Comparison of ENCODE assay signal across 20 cellular contexts in genomic region chr4:3489451-3489962, GRCh38. TPM values are rescaled to one million over a fixed set of nuclear protein-coding genes. Genes with fewer than 3 reads are reported as not detected.
A peak's percentile ranks its signal among the peaks of the same experiment; 100 is the strongest.
DNase-seq lines count a peak whose midpoint lies in the region; ATAC-seq and TF ChIP-seq lines count a peak whose summit lies in the region.
"Had no signal": no experiment of that assay in that cellular context is flagged by ENCODE, and none has a peak within 500 bp of the region (broad histone marks: within the 10 kb centered on the region; RNA-seq: fewer than 3 reads in every experiment).

No MANE protein-coding gene starts in this region.

- peaks cover 7% of the 10 kb centered on the region for H3K4me1 ChIP-seq in prostate gland (replicated peaks)

- H3K27ac Mint-ChIP-seq in activated naive CD8-positive, alpha-beta T cell treated with anti-CD3 and anti-CD28 coated beads, Interleukin-2, amount 50 U/mL, for 24 hours = no peak overlapping the region
- no peak overlapping the region for H3K27ac Mint-ChIP-seq in stimulated activated naive CD8-positive, alpha-beta T cell treated with anti-CD3 and anti-CD28 coated beads, Interleukin-15, amount 100 ng/mL, for 72 hours
- H3K27ac Mint-ChIP-seq: stimulated activated naive CD8-positive, alpha-beta T cell treated with anti-CD3 and anti-CD28 coated beads, Interleukin-15, Interleukin-2, amounts not matched to agents 100 ng/mL and 50 ng/mL, for 24 hours had no signal

- no peaks in the 10 kb centered on the region for H3K9me3 Mint-ChIP-seq in activated naive CD8-positive, alpha-beta T cell treated with anti-CD3 and anti-CD28 coated beads, Interleukin-2, amount 50 U/mL, for 24 hours
- no peaks in the 10 kb centered on the region for H3K9me3 Mint-ChIP-seq in stimulated activated naive CD8-positive, alpha-beta T cell treated with anti-CD3 and anti-CD28 coated beads, Interleukin-15, amount 100 ng/mL, for 72 hours
- H3K9me3 Mint-ChIP-seq: activated naive CD4-positive, alpha-beta T cell treated with anti-CD3 and anti-CD28 coated beads, Interleukin-2, amount 50 U/mL, for 24 hours; naive B cell; stimulated activated naive CD8-positive, alpha-beta T cell treated with anti-CD3 and anti-CD28 coated beads, Interleukin-15, Interleukin-2, amounts not matched to agents 100 ng/mL and 50 ng/mL, for 24 hours had no signal

- no peaks in the 10 kb centered on the region for H3K36me3 ChIP-seq in prostate gland

- peaks cover 30% of the 10 kb centered on the region for H3K27me3 Mint-ChIP-seq in activated naive CD8-positive, alpha-beta T cell treated with anti-CD3 and anti-CD28 coated beads, Interleukin-2, amount 50 U/mL, for 24 hours
- H3K27me3 Mint-ChIP-seq in stimulated activated naive CD8-positive, alpha-beta T cell treated with anti-CD3 and anti-CD28 coated beads, Interleukin-15, amount 100 ng/mL, for 72 hours = peaks cover 83% of the 10 kb centered on the region

- no peaks in the 10 kb centered on the region for H3K4me1 Mint-ChIP-seq in activated naive CD8-positive, alpha-beta T cell treated with anti-CD3 and anti-CD28 coated beads, Interleukin-2, amount 50 U/mL, for 24 hours
- H3K4me1 Mint-ChIP-seq in stimulated activated naive CD8-positive, alpha-beta T cell treated with anti-CD3 and anti-CD28 coated beads, Interleukin-15, amount 100 ng/mL, for 72 hours = peaks cover 28% of the 10 kb centered on the region
- H3K4me1 Mint-ChIP-seq: activated naive CD4-positive, alpha-beta T cell treated with anti-CD3 and anti-CD28 coated beads, Interleukin-2, amount 50 U/mL, for 24 hours had no signal

- no peaks in the 10 kb centered on the region for H3K36me3 Mint-ChIP-seq in activated naive CD8-positive, alpha-beta T cell treated with anti-CD3 and anti-CD28 coated beads, Interleukin-2, amount 50 U/mL, for 24 hours (ENCODE audit: low read depth)
- H3K36me3 Mint-ChIP-seq: activated naive CD4-positive, alpha-beta T cell treated with anti-CD3 and anti-CD28 coated beads, Interleukin-2, amount 50 U/mL, for 24 hours had no signal

- DNase-seq in Right ventricle myocardium inferior (ENCODE audit: missing footprints) (peak; percentile 59), Right ventricle myocardium superior (no peak), NAMALWA (ENCODE audit: low spot score) (peak; percentile 48), SHP77 treated with DMSO at 0.1 percent for 48 hours (lab: John Stamatoyannopoulos, UW) (no peak), prostate gland (ENCODE audit: low spot score) (no peak)
- DNase-seq in activated naive CD8-positive, alpha-beta T cell treated with anti-CD3 and anti-CD28 coated beads, Interleukin-2, amount 50 U/mL, for 24 hours = peak; percentile 31
- peak in 1 of 2 donors; percentile 41 for DNase-seq in stimulated activated naive CD8-positive, alpha-beta T cell treated with anti-CD3 and anti-CD28 coated beads, Interleukin-15, amount 100 ng/mL, for 72 hours
- no peak for DNase-seq in stimulated activated CD4-positive, alpha-beta T cell treated with anti-CD3 and anti-CD28 coated beads, Interleukin-4, amount 100 ng/mL, for 4 hours
- DNase-seq: C1 segment of cervical spinal cord; central memory CD4-positive, alpha-beta T cell; KBM-7; kidney glomerular epithelial cell; naive B cell; NCI-H2029; stimulated activated CD4-positive, alpha-beta T cell treated with anti-CD3 and anti-CD28 coated beads, Interleukin-4, amount 100 ng/mL, for 24 hours; T-helper 1 cell had no signal

- H3K9me3 ChIP-seq in prostate gland = no peaks in the 10 kb centered on the region

- H3K27ac ChIP-seq in prostate gland = no peak overlapping the region

- intact Hi-C loops in Right ventricle myocardium inferior (cut with DNase I) = no loop called here
- intact Hi-C loops in Right ventricle myocardium superior (cut with DNase I) = no loop called here
- intact Hi-C loops in prostate gland (cut with DNase I) = no loop called here

- no peaks in the 10 kb centered on the region for H3K27me3 ChIP-seq in prostate gland (replicated peaks; ENCODE audit: insufficient read depth)

- no peak for TF ChIP-seq POLR2A in prostate gland (IDR thresholded peaks at IDR 0.05)

- H3K4me3 ChIP-seq in prostate gland = no peak overlapping the region

- no peak for ATAC-seq in Right ventricle myocardium inferior
- ATAC-seq in Right ventricle myocardium superior (ENCODE audit: poor library complexity) = no peak
- peak; percentile 50 for ATAC-seq in activated naive CD8-positive, alpha-beta T cell treated with anti-CD3 and anti-CD28 coated beads, Interleukin-2, amount 50 U/mL, for 24 hours
- peak; percentile 52 for ATAC-seq in stimulated activated naive CD8-positive, alpha-beta T cell treated with anti-CD3 and anti-CD28 coated beads, Interleukin-15, amount 100 ng/mL, for 72 hours
- ATAC-seq: right cardiac atrium had no signal

- WGBS in prostate gland = 52% methylated on average over 16 of the region's 20 CpGs

- no peak for TF ChIP-seq CTCF in prostate gland (IDR thresholded peaks at IDR 0.05)

- H3K4me3 Mint-ChIP-seq in activated naive CD8-positive, alpha-beta T cell treated with anti-CD3 and anti-CD28 coated beads, Interleukin-2, amount 50 U/mL, for 24 hours = no peak overlapping the region
- H3K4me3 Mint-ChIP-seq in stimulated activated naive CD8-positive, alpha-beta T cell treated with anti-CD3 and anti-CD28 coated beads, Interleukin-15, amount 100 ng/mL, for 72 hours = no peak overlapping the region
- H3K4me3 Mint-ChIP-seq: activated naive CD4-positive, alpha-beta T cell treated with anti-CD3 and anti-CD28 coated beads, Interleukin-2, amount 50 U/mL, for 24 hours; stimulated activated naive CD8-positive, alpha-beta T cell treated with anti-CD3 and anti-CD28 coated beads, Interleukin-15, Interleukin-2, amounts not matched to agents 100 ng/mL and 50 ng/mL, for 24 hours had no signal

RNA-seq across cellular contexts. Expression of gene DOK7, which starts 26.4 kb away (rescaled TPM):
- total RNA-seq in Right ventricle myocardium inferior (35.5 TPM), Right ventricle myocardium superior (33.7 TPM), prostate gland (10 to 100 TPM in 1 of 2 donors, 1 to 10 TPM in 1; 8.2 to 16.4 TPM)
- total RNA-seq: glomerular endothelial cell had no signal

RNA-seq across cellular contexts. Expression of gene LRPAP1, which starts 42.7 kb away (rescaled TPM):
- total RNA-seq in Right ventricle myocardium inferior (286 TPM), Right ventricle myocardium superior (280 TPM), prostate gland (100 to 1,000 TPM; 175 to 270 TPM)

RNA-seq across cellular contexts. Expression of gene HGFAC, which starts 47.7 kb away (rescaled TPM):
- total RNA-seq in Right ventricle myocardium inferior (1.5 TPM), Right ventricle myocardium superior (1.9 TPM), prostate gland (1 to 10 TPM in 1 of 2 donors, under 1 TPM in 1; 0.27 to 1.9 TPM)

Comparison
In these comparisons a context has a peak if more than half of its experiments do, and no peak if none do; other contexts are left out.
1. DNase-seq: peak in Right ventricle myocardium inferior (single experiment), NAMALWA (single experiment) and activated naive CD8-positive, alpha-beta T cell treated with anti-CD3 and anti-CD28 coated beads, Interleukin-2, amount 50 U/mL, for 24 hours (single experiment); none in Right ventricle myocardium superior (single experiment), SHP77 treated with DMSO at 0.1 percent for 48 hours (single experiment), stimulated activated CD4-positive, alpha-beta T cell treated with anti-CD3 and anti-CD28 coated beads, Interleukin-4, amount 100 ng/mL, for 4 hours (0 of 2) and prostate gland (single experiment).
2. ATAC-seq: peak in activated naive CD8-positive, alpha-beta T cell treated with anti-CD3 and anti-CD28 coated beads, Interleukin-2, amount 50 U/mL, for 24 hours (single experiment) and stimulated activated naive CD8-positive, alpha-beta T cell treated with anti-CD3 and anti-CD28 coated beads, Interleukin-15, amount 100 ng/mL, for 72 hours (single experiment); none in Right ventricle myocardium inferior (single experiment) and Right ventricle myocardium superior (single experiment).